29 cellular contexts compared by ENCODE assay signal in the genomic region with DNA sequence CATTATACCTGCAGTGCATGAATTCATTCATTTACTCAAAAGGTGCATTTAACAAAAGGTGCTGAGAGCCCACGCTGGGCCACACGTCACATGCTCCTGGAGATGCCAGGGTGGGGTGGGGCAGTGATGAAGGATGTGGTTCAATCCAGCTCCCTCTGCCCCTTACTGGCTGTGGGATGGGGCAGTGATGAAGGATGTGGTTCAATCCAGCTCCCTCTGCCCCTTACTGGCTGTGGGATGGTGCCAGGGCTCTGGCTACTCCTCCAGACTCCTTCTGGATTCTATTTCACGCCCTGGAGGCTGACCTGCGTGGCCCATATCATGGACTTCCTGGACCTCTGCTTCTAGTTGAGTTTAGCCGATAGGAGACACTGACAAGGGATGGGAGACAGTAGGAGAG.
"Had no signal": no experiment of that assay in that cellular context is flagged by ENCODE, and none has a peak within 500 bp of the region (broad histone marks: within the 10 kb centered on the region; RNA-seq: fewer than 3 reads in every experiment).

No MANE protein-coding gene starts in this region.

- H3K4me1 ChIP-seq: adrenal gland, body of pancreas, colonic mucosa, esophagus squamous epithelium, gastroesophageal sphincter had no signal

- H3K27ac ChIP-seq: adrenal gland, body of pancreas, colonic mucosa, epithelial cell of prostate, esophagus squamous epithelium, gastroesophageal sphincter, WERI-Rb-1 had no signal

- ATAC-seq: activated CD4-positive, CD25-positive, alpha-beta regulatory T cell treated with anti-CD3 and anti-CD28 coated beads, Interleukin-2, amount 50 U/mL, for 24 hours; activated CD8-positive, alpha-beta T cell treated with anti-CD3 and anti-CD28 coated beads for 36 hours; activated naive CD8-positive, alpha-beta T cell treated with anti-CD3 and anti-CD28 coated beads, Interleukin-2, amount 50 U/mL, for 24 hours; activated T-cell treated with anti-CD3 and anti-CD28 coated beads, Interleukin-2, amount 50 U/mL, for 4 hours; activated T-helper 17 cell treated with anti-CD3 and anti-CD28 coated beads, Interleukin-2, amount 50 U/mL, for 72 hours; gastroesophageal sphincter; T-helper 17 cell had no signal

- H3K9me3 ChIP-seq: adrenal gland, body of pancreas, colonic mucosa, esophagus squamous epithelium, gastroesophageal sphincter had no signal

- H3K36me3 ChIP-seq: adrenal gland, colonic mucosa, esophagus squamous epithelium, gastroesophageal sphincter, WERI-Rb-1 had no signal

- DNase-seq: activated B cell treated with CpG ODN at 0.5 μM for 24 hours; activated CD4-positive, alpha-beta T cell treated with anti-CD3 and anti-CD28 coated beads for 48 hours; activated CD4-positive, alpha-beta T cell treated with anti-CD3 and anti-CD28 coated beads, Interleukin-2, amount 50 U/mL, for 1 hour; activated CD4-positive, alpha-beta T cell treated with anti-CD3 and anti-CD28 coated beads, Interleukin-2, amount 50 U/mL, for 48 hours; activated CD8-positive, alpha-beta memory T cell treated with anti-CD3 and anti-CD28 coated beads for 24 hours; activated CD8-positive, alpha-beta T cell treated with anti-CD3 and anti-CD28 coated beads for 36 hours; activated effector memory CD4-positive, alpha-beta T cell treated with Interleukin-2 at 50 U/mL for 16 hours; activated naive CD4-positive, alpha-beta T cell treated with anti-CD3 and anti-CD28 coated beads for 36 hours; activated naive CD8-positive, alpha-beta T cell treated with anti-CD3 and anti-CD28 coated beads for 36 hours; activated naive CD8-positive, alpha-beta T cell treated with anti-CD3 and anti-CD28 coated beads, Interleukin-2, amount 50 U/mL, for 24 hours; activated T-cell treated with anti-CD3 and anti-CD28 coated beads, Interleukin-2, amount 50 U/mL, for 4 hours; adrenal gland; amygdala; aorta; body of pancreas; central memory CD4-positive, alpha-beta T cell; cerebellar nuclear complex; colonic mucosa; effector CD8-positive, alpha-beta T cell; esophagus squamous epithelium; foreskin melanocyte; T-helper 1 cell; T-helper 17 cell; T1000; WERI-Rb-1 had no signal

- H3K4me3 ChIP-seq: adrenal gland, body of pancreas, colonic mucosa, esophagus squamous epithelium, gastroesophageal sphincter had no signal

- H3K27me3 ChIP-seq: adrenal gland, body of pancreas, colonic mucosa, gastroesophageal sphincter had no signal
